Comparison of ENCODE assay signal across 8 cellular contexts in the genomic region with DNA sequence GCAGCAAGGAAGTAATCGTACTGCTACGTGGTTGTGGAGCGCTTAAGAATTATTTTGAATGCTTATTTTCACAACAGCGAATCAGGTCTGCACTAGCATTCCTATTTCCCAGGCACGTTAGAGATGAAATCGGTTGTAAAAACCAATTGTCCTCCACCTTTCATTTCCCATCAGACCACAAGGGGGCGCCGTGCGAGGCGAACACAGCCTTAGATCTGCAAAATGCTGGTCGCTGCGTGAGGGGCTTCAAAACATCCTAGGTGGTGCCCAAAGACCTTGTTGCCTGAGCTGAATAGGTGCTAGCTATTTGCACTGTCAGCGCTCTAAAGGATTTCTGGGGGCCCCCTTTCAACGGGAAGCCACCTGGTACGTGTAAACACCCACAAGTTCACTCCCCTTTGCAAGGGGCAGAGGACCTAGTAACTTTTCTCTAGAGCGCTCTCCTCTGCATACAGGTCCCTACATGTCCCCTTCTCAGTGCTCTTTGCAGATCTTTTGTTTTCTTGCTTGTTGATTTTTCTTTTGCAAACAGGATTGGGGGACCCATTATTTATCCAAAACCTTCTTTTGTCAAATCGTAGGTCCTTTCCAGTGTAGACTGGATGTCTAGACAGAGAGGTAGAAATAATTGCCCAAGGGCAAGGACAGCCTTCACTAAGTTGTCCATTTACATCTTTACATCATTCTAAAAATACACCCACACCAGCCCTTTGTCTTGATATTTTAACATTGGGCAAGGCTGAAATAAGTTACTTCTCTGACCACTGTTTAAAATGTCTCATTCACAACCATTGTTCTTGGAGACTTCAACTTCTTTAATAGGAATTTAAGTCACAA. TPM values are rescaled to one million over a fixed set of nuclear protein-coding genes. Genes with fewer than 3 reads are reported as not detected.
DNase-seq lines count a peak whose midpoint lies in the region; ATAC-seq and TF ChIP-seq lines count a peak whose summit lies in the region.

No MANE protein-coding gene starts in this region.

- H3K36me3 Mint-ChIP-seq in glutamatergic neuron (ENCODE audit: unreplicated experiment): no peaks in the 10 kb centered on the region

- no peaks in the 10 kb centered on the region for H3K4me1 Mint-ChIP-seq in glutamatergic neuron (ENCODE audit: low read depth, unreplicated experiment)

- peak; percentile 91 for TF ChIP-seq CTCF in glutamatergic neuron (IDR thresholded peaks at IDR 0.05; ENCODE audit: partially characterized antibody, unreplicated experiment)
- peak; percentile 74 to 84 (median 81) for TF ChIP-seq CTCF in vagina (IDR thresholded peaks at IDR 0.05)

- H3K4me1 ChIP-seq in vagina: peaks cover 14% of the 10 kb centered on the region

- H3K9me3 Mint-ChIP-seq in glutamatergic neuron (ENCODE audit: unreplicated experiment): no peaks in the 10 kb centered on the region

- no peak for TF ChIP-seq POLR2A in vagina (IDR thresholded peaks at IDR 0.05)

- H3K36me3 ChIP-seq in vagina: no peaks in the 10 kb centered on the region

- ATAC-seq in HG02610 (IDR thresholded peaks at IDR 0.05; ENCODE audit: unreplicated experiment): peak; percentile 64
- no peak for ATAC-seq in HG03039 (IDR thresholded peaks at IDR 0.05; ENCODE audit: unreplicated experiment)

- no peaks in the 10 kb centered on the region for H3K27me3 ChIP-seq in vagina

- H3K4me3 ChIP-seq in vagina: no peak overlapping the region

- no peaks in the 10 kb centered on the region for H3K9me3 ChIP-seq in vagina

- no peak overlapping the region for H3K27ac Mint-ChIP-seq in glutamatergic neuron (ENCODE audit: unreplicated experiment)

- intact Hi-C loops in posterior vena cava (cut with DNase I): loop anchor here in 1 of 2 donors (10.0 kb wide), 1 partner anchor 322 kb away; no protein-coding TSS in a partner anchor
- intact Hi-C loops in vagina (cut with DNase I): loop anchor here (10.0 kb wide), 1 partner anchor 52 kb away; no protein-coding TSS in a partner anchor

- H3K27ac ChIP-seq in vagina: no peak overlapping the region

- peaks cover 2% of the 10 kb centered on the region for H3K27me3 Mint-ChIP-seq in glutamatergic neuron (ENCODE audit: unreplicated experiment)

- H3K4me3 Mint-ChIP-seq in glutamatergic neuron (ENCODE audit: unreplicated experiment): no peak overlapping the region

- DNase-seq in COLO829 (ENCODE audit: low spot score) (peak; percentile 47), RPMI8226 (peak; percentile 62), glutamatergic neuron (peak; percentile 87), posterior vena cava (ENCODE audit: low spot score) (peak; percentile 89), vagina (ENCODE audit: extremely low spot score in 2 of 2) (peak in 1 of 2 donors; percentile 79)
- DNase-seq in activated effector memory CD4-positive, alpha-beta T cell treated with Interleukin-2 at 50 U/mL for 16 hours: peak; percentile 61

RNA-seq across cellular contexts. Expression of a gene that starts 59.7 kb away (rescaled TPM):
- total RNA-seq in glutamatergic neuron (ENCODE audit: unreplicated experiment) (0.71 TPM), posterior vena cava (100 to 1,000 TPM; 105 to 166 TPM), vagina (45.4 TPM)

Comparison
In these comparisons a context has a peak if more than half of its experiments do, and no peak if none do; other contexts are left out.
1. RNA of a gene that starts 59.7 kb away (total RNA-seq): 105 to 166 TPM in posterior vena cava and 45.4 TPM in vagina (single experiment); 0.71 TPM in glutamatergic neuron (single experiment); every median in the first group is over 10 times any median in the second.